14 cellular contexts compared by ENCODE assay signal in the genomic region with DNA sequence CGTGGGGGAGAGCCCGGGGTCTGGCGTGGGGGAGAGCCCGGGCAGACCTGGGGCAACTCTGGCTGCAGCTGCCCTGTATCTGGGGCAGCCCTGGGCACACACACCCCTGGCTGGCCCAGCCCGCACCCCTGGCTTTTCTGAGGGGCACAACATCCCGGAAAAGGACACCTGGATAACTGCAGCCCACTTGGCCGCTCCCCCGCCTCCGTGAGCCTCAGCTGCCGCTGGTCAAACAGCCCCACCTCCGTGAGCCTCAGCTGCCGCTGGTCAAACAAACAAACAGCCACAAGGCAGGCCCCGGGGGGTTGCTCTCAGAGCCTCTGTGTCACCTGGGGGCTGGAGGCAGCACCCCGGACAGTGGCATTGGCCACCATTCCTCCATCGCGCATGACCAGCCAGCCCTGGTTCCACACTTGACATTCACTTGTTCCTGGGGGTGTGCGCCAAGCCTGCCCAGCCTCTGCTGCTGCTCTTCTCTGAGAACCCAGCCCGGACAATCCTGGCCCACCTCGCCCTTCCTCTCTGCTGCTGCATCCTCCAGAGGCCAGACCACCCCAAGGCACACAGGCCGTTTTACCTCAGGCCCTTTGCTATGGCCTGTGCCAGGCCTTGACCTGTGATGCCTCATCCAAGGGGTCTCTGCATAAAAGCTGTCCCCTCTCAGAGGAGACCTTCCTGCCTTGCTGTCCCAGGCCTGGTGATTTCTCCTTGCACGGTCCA. TPM values are rescaled to one million over a fixed set of nuclear protein-coding genes. Genes with fewer than 3 reads are reported as not detected.
DNase-seq lines count a peak whose midpoint lies in the region; ATAC-seq and TF ChIP-seq lines count a peak whose summit lies in the region.
"Had no signal": no experiment of that assay in that cellular context is flagged by ENCODE, and none has a peak within 500 bp of the region (broad histone marks: within the 10 kb centered on the region; RNA-seq: fewer than 3 reads in every experiment).

No MANE protein-coding gene starts in this region.

- peak overlapping the region; percentile 35 for H3K27ac ChIP-seq in RWPE2 (ENCODE audit: poor library complexity, severe bottlenecking)
- peak overlapping the region in 5 of 8 donors; percentile 55 to 75 (median 71) for H3K27ac ChIP-seq in spleen

- H3K4me3 ChIP-seq in RWPE2 (ENCODE audit: severe bottlenecking) = no peak overlapping the region
- H3K4me3 ChIP-seq in spleen = no peak overlapping the region
- H3K4me3 ChIP-seq: adrenal gland, upper lobe of left lung had no signal

- H3K4me1 Mint-ChIP-seq in activated CD4-positive, alpha-beta memory T cell treated with anti-CD3 and anti-CD28 coated beads, Interleukin-2, amount 10 ng/mL, durations not matched to agents 7 days and 5 days = no peaks in the 10 kb centered on the region
- H3K4me1 Mint-ChIP-seq: activated B cell treated with CpG ODN at 0.5 μM for 24 hours had no signal

- no peak for TF ChIP-seq POLR2A in spleen (IDR thresholded peaks at IDR 0.05)

- no peak overlapping the region for H3K4me3 Mint-ChIP-seq in activated CD4-positive, alpha-beta memory T cell treated with anti-CD3 and anti-CD28 coated beads, Interleukin-2, amount 10 ng/mL, durations not matched to agents 7 days and 5 days
- H3K4me3 Mint-ChIP-seq: activated B cell treated with CpG ODN at 0.5 μM for 24 hours; natural killer cell treated with Interleukin-12 subunit alpha and Interleukin-12 subunit beta and Interleukin-15 and Interleukin-18, amount 100 ng/mL, for 72 hours had no signal

- WGBS in spleen, 5 donors = 83 to 91% (median 88%) methylated on average over 10 to 21 of the region's 21 CpGs

- no peaks in the 10 kb centered on the region for H3K9me3 ChIP-seq in RWPE2 (ENCODE audit: severe bottlenecking)
- no peaks in the 10 kb centered on the region for H3K9me3 ChIP-seq in spleen
- H3K9me3 ChIP-seq: adrenal gland, upper lobe of left lung had no signal

- DNase-seq in SHP77 (lab: John Stamatoyannopoulos, UW) (peak; percentile 21 to 65), SHP77 treated with DMSO at 0.1 percent for 48 hours (lab: John Stamatoyannopoulos, UW) (no peak), RWPE2 (ENCODE audit: low spot score) (peak; percentile 62), left kidney (ENCODE audit: low read depth, low spot score) (peak; percentile 42), spleen (peak; percentile 56), NCI-H1092 (lab: John Stamatoyannopoulos, UW) (no peak)
- no peak for DNase-seq in activated CD4-positive, alpha-beta memory T cell treated with anti-CD3 and anti-CD28 coated beads, Interleukin-2, amount 10 ng/mL, durations not matched to agents 7 days and 5 days
- DNase-seq: activated B cell treated with CpG ODN at 0.5 μM for 24 hours, cortex of kidney, NCI-H446 had no signal

- no peak overlapping the region for H3K27ac Mint-ChIP-seq in activated CD4-positive, alpha-beta memory T cell treated with anti-CD3 and anti-CD28 coated beads, Interleukin-2, amount 10 ng/mL, durations not matched to agents 7 days and 5 days
- H3K27ac Mint-ChIP-seq: activated B cell treated with CpG ODN at 0.5 μM for 24 hours; natural killer cell treated with Interleukin-12 subunit alpha and Interleukin-12 subunit beta and Interleukin-15 and Interleukin-18, amount 100 ng/mL, for 72 hours had no signal

- no peaks in the 10 kb centered on the region for H3K9me3 Mint-ChIP-seq in activated CD4-positive, alpha-beta memory T cell treated with anti-CD3 and anti-CD28 coated beads, Interleukin-2, amount 10 ng/mL, durations not matched to agents 7 days and 5 days
- H3K9me3 Mint-ChIP-seq: activated B cell treated with CpG ODN at 0.5 μM for 24 hours; natural killer cell treated with Interleukin-12 subunit alpha and Interleukin-12 subunit beta and Interleukin-15 and Interleukin-18, amount 100 ng/mL, for 72 hours had no signal

- no peaks in the 10 kb centered on the region for H3K27me3 ChIP-seq in RWPE2 (ENCODE audit: insufficient read depth, poor library complexity, severe bottlenecking)
- H3K27me3 ChIP-seq in spleen (replicated peaks in 1 of 7) = no peaks in the 10 kb centered on the region
- H3K27me3 ChIP-seq: adrenal gland, upper lobe of left lung had no signal

- H3K36me3 ChIP-seq in RWPE2 (ENCODE audit: low read depth) = no peaks in the 10 kb centered on the region
- peaks cover 0 to 29% (median 0%) of the 10 kb centered on the region in 6 donors for H3K36me3 ChIP-seq in spleen
- H3K36me3 ChIP-seq: adrenal gland had no signal

- H3K4me1 ChIP-seq in RWPE2 (ENCODE audit: insufficient read depth, poor library complexity, severe bottlenecking) (peaks cover 18% of the 10 kb centered on the region), spleen (peaks cover 13 to 91% (median 51%) of the 10 kb centered on the region in 6 donors)

- CTCF ChIA-PET in activated CD4-positive, alpha-beta memory T cell treated with anti-CD3 and anti-CD28 coated beads, Interleukin-2, amount 10 ng/mL, durations not matched to agents 7 days and 5 days (lab: Charles Lee) = no interaction called here

- no peak for TF ChIP-seq CTCF in RWPE2 (IDR thresholded peaks at IDR 0.05; ENCODE audit: poor library complexity, severe bottlenecking)
- TF ChIP-seq CTCF in spleen (IDR thresholded peaks at IDR 0.05 in 8 of 11, conservative IDR thresholded peaks at IDR 0.05 in 3 of 11) = no peak

- POLR2A ChIA-PET in activated CD4-positive, alpha-beta memory T cell treated with anti-CD3 and anti-CD28 coated beads, Interleukin-2, amount 10 ng/mL, durations not matched to agents 7 days and 5 days (lab: Charles Lee) = interaction anchor here (1.0 kb wide), 1 partner anchor 19 kb away, joined by 3 read pairs; no protein-coding TSS in a partner anchor

- no peaks in the 10 kb centered on the region for H3K27me3 Mint-ChIP-seq in activated CD4-positive, alpha-beta memory T cell treated with anti-CD3 and anti-CD28 coated beads, Interleukin-2, amount 10 ng/mL, durations not matched to agents 7 days and 5 days
- H3K27me3 Mint-ChIP-seq: activated B cell treated with CpG ODN at 0.5 μM for 24 hours; natural killer cell treated with Interleukin-12 subunit alpha and Interleukin-12 subunit beta and Interleukin-15 and Interleukin-18, amount 100 ng/mL, for 72 hours had no signal

- intact Hi-C loops in spleen (cut with DNase I; ENCODE audit: low total_unique reads) = no loop called here

- no peak for ATAC-seq in RWPE2 (ENCODE audit: low read depth)
- ATAC-seq in GM19397 (IDR thresholded peaks at IDR 0.05; ENCODE audit: unreplicated experiment) = no peak
- ATAC-seq: natural killer cell treated with Interleukin-12 subunit alpha and Interleukin-12 subunit beta and Interleukin-15 and Interleukin-18, amount 100 ng/mL, for 72 hours had no signal

- no peaks in the 10 kb centered on the region for H3K36me3 Mint-ChIP-seq in activated CD4-positive, alpha-beta memory T cell treated with anti-CD3 and anti-CD28 coated beads, Interleukin-2, amount 10 ng/mL, durations not matched to agents 7 days and 5 days (ENCODE audit: low read depth)
- H3K36me3 Mint-ChIP-seq: natural killer cell treated with Interleukin-12 subunit alpha and Interleukin-12 subunit beta and Interleukin-15 and Interleukin-18, amount 100 ng/mL, for 72 hours had no signal

RNA-seq across cellular contexts. Expression of gene CEBPG, which starts 19.9 kb away (rescaled TPM):
- total RNA-seq in spleen = 10 to 100 TPM; 14.2 to 21.1 (median 16.5) TPM
- polyA plus RNA-seq in spleen = 10 to 100 TPM in 1 of 3 donors, 1 to 10 TPM in 2; 9.3 to 15.6 (median 9.9) TPM
- 10 to 100 TPM; 30.0 to 31.4 TPM for total RNA-seq in activated CD4-positive, alpha-beta memory T cell treated with anti-CD3 and anti-CD28 coated beads, Interleukin-2, amount 10 ng/mL, durations not matched to agents 7 days and 5 days

Comparison
In these comparisons a context has a peak if more than half of its experiments do, and no peak if none do; other contexts are left out.
1. DNase-seq: peak in SHP77 (2 of 2), RWPE2 (single experiment), left kidney (single experiment) and spleen (single experiment); none in SHP77 treated with DMSO at 0.1 percent for 48 hours (single experiment), activated CD4-positive, alpha-beta memory T cell treated with anti-CD3 and anti-CD28 coated beads, Interleukin-2, amount 10 ng/mL, durations not matched to agents 7 days and 5 days (single experiment) and NCI-H1092 (single experiment).